In the genomic region with DNA sequence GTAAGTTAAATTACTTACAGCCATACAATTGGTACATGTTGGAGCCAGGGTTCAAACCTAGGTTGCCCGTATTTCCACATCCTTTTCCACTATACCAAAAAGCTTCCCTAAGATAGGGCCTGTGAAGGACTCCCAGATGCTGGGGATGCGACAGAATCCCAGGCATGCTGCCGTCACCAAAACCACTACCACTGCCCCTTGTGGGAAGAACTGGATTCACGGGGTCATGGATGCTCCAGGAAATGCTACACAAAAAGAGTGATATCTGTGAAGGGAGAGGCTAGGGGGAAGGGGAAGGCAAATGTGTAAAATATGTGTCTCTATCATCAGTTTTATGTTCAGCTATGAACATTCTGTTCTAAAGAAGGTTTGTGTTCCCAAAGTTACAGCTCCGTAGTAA, we compare ENCODE assay signal across 18 cellular contexts.
"Had no signal": no experiment of that assay in that cellular context is flagged by ENCODE, and none has a peak within 500 bp of the region (broad histone marks: within the 10 kb centered on the region; RNA-seq: fewer than 3 reads in every experiment).

No MANE protein-coding gene starts in this region.

- H3K4me1 ChIP-seq: gastrocnemius medialis, heart left ventricle, left lung, tibial nerve had no signal

- H3K27ac Mint-ChIP-seq: activated CD4-positive, alpha-beta memory T cell treated with anti-CD3 and anti-CD28 coated beads for 36 hours; activated CD8-positive, alpha-beta memory T cell treated with anti-CD3 and anti-CD28 coated beads, Interleukin-2, amount 10 ng/mL, durations not matched to agents 7 days and 5 days; activated naive CD4-positive, alpha-beta T cell treated with anti-CD3 and anti-CD28 coated beads, Interleukin-2, amount 10 ng/mL, durations not matched to agents 7 days and 5 days; activated T-helper 2 cell treated with anti-CD3 and anti-CD28 coated beads, Interferon-gamma antibody, Interleukin-2, Interleukin-4, amounts not matched to agents 10 μg/mL and 5 μg/mL and 100 μg/mL, durations not matched to agents 14 hours and 24 hours and 36 hours; stimulated activated naive B cell treated with anti-CD40 and anti-IgM and Interleukin-4, amounts not matched to agents 10 μg/mL and 1 μg/mL and 100 μg/mL, for 72 hours had no signal

- H3K36me3 Mint-ChIP-seq: activated CD4-positive, alpha-beta memory T cell treated with anti-CD3 and anti-CD28 coated beads for 36 hours; activated naive CD4-positive, alpha-beta T cell treated with anti-CD3 and anti-CD28 coated beads, Interleukin-2, amount 10 ng/mL, durations not matched to agents 7 days and 5 days; stimulated activated naive B cell treated with anti-CD40 and anti-IgM and Interleukin-4, amounts not matched to agents 10 μg/mL and 1 μg/mL and 100 μg/mL, for 72 hours had no signal

- ATAC-seq: activated CD8-positive, alpha-beta memory T cell treated with anti-CD3 and anti-CD28 coated beads, Interleukin-2, amount 10 ng/mL, durations not matched to agents 7 days and 5 days; gastrocnemius medialis; heart left ventricle; left lung; naive thymus-derived CD4-positive, alpha-beta T cell; stimulated activated naive B cell treated with anti-CD40 and anti-IgM and Interleukin-4, amounts not matched to agents 10 μg/mL and 1 μg/mL and 100 μg/mL, for 72 hours had no signal

- H3K27me3 Mint-ChIP-seq: activated CD4-positive, alpha-beta memory T cell treated with anti-CD3 and anti-CD28 coated beads for 36 hours; activated CD8-positive, alpha-beta memory T cell treated with anti-CD3 and anti-CD28 coated beads, Interleukin-2, amount 10 ng/mL, durations not matched to agents 7 days and 5 days; activated naive CD4-positive, alpha-beta T cell treated with anti-CD3 and anti-CD28 coated beads, Interleukin-2, amount 10 ng/mL, durations not matched to agents 7 days and 5 days; naive thymus-derived CD4-positive, alpha-beta T cell; stimulated activated naive B cell treated with anti-CD40 and anti-IgM and Interleukin-4, amounts not matched to agents 10 μg/mL and 1 μg/mL and 100 μg/mL, for 72 hours had no signal

- H3K27me3 ChIP-seq: cardiac muscle cell, gastrocnemius medialis, heart left ventricle, left lung, tibial nerve had no signal

- DNase-seq: activated CD4-positive, alpha-beta memory T cell treated with anti-CD3 and anti-CD28 coated beads for 36 hours; activated CD8-positive, alpha-beta memory T cell treated with anti-CD3 and anti-CD28 coated beads, Interleukin-2, amount 10 ng/mL, durations not matched to agents 7 days and 5 days; activated naive CD4-positive, alpha-beta T cell treated with anti-CD3 and anti-CD28 coated beads, Interleukin-2, amount 10 ng/mL, durations not matched to agents 7 days and 5 days; activated T-cell treated with anti-CD3 and anti-CD28 coated beads, Interleukin-2, amount 50 U/mL, for 1 hour; gastrocnemius medialis; heart left ventricle; islet precursor cell; left lung; mammary epithelial cell; naive thymus-derived CD4-positive, alpha-beta T cell; stimulated activated CD4-positive, alpha-beta T cell treated with anti-CD3 and anti-CD28 coated beads, Interleukin-15, amount 100 ng/mL, for 24 hours; stimulated activated CD4-positive, alpha-beta T cell treated with anti-CD3 and anti-CD28 coated beads, Interleukin-4, amount 100 ng/mL, for 1 hour; stimulated activated naive B cell treated with anti-CD40 and anti-IgM and Interleukin-4, amounts not matched to agents 10 μg/mL and 1 μg/mL and 100 μg/mL, for 72 hours; substantia nigra had no signal

- H3K36me3 ChIP-seq: cardiac muscle cell, gastrocnemius medialis, heart left ventricle, left lung, tibial nerve had no signal

- H3K4me3 ChIP-seq: cardiac muscle cell, gastrocnemius medialis, heart left ventricle, left lung, skin epidermis, tibial nerve had no signal

- H3K4me3 Mint-ChIP-seq: activated CD4-positive, alpha-beta memory T cell treated with anti-CD3 and anti-CD28 coated beads for 36 hours; activated CD8-positive, alpha-beta memory T cell treated with anti-CD3 and anti-CD28 coated beads, Interleukin-2, amount 10 ng/mL, durations not matched to agents 7 days and 5 days; activated naive CD4-positive, alpha-beta T cell treated with anti-CD3 and anti-CD28 coated beads, Interleukin-2, amount 10 ng/mL, durations not matched to agents 7 days and 5 days; stimulated activated naive B cell treated with anti-CD40 and anti-IgM and Interleukin-4, amounts not matched to agents 10 μg/mL and 1 μg/mL and 100 μg/mL, for 72 hours had no signal

- H3K9me3 ChIP-seq: gastrocnemius medialis, heart left ventricle, left lung, tibial nerve had no signal

- H3K9me3 Mint-ChIP-seq: activated naive CD4-positive, alpha-beta T cell treated with anti-CD3 and anti-CD28 coated beads, Interleukin-2, amount 10 ng/mL, durations not matched to agents 7 days and 5 days; stimulated activated naive B cell treated with anti-CD40 and anti-IgM and Interleukin-4, amounts not matched to agents 10 μg/mL and 1 μg/mL and 100 μg/mL, for 72 hours had no signal

- H3K4me1 Mint-ChIP-seq: activated naive CD4-positive, alpha-beta T cell treated with anti-CD3 and anti-CD28 coated beads, Interleukin-2, amount 10 ng/mL, durations not matched to agents 7 days and 5 days; stimulated activated naive B cell treated with anti-CD40 and anti-IgM and Interleukin-4, amounts not matched to agents 10 μg/mL and 1 μg/mL and 100 μg/mL, for 72 hours had no signal

- H3K27ac ChIP-seq: cardiac muscle cell, gastrocnemius medialis, heart left ventricle, left lung, skin epidermis, tibial nerve had no signal
